In genomic region chr10:130212736-130213135, GRCh38 we compare ENCODE assay signal across 10 cellular contexts.
DNase-seq lines count a peak whose midpoint lies in the region; TF ChIP-seq lines count a peak whose summit lies in the region.
"Had no signal": no experiment of that assay in that cellular context is flagged by ENCODE, and none has a peak within 500 bp of the region (broad histone marks: within the 10 kb centered on the region; RNA-seq: fewer than 3 reads in every experiment).

No MANE protein-coding gene starts in this region.

- TF ChIP-seq POLR2A in testis (IDR thresholded peaks at IDR 0.05), result no peak

- no peaks in the 10 kb centered on the region for H3K9me3 ChIP-seq in testis
- H3K9me3 ChIP-seq: Caco-2 had no signal

- 9 to 31% methylated on average over 4 of the region's 4 CpGs for WGBS in testis, 2 donors

- H3K27me3 ChIP-seq in testis, result no peaks in the 10 kb centered on the region

- DNase-seq in LNCaP clone FGC (ENCODE audit: low read depth) (peak; percentile 69), left kidney (ENCODE audit: low read depth, low spot score) (peak; percentile 57), testis (no peak), nucleus accumbens (lab: John Stamatoyannopoulos, UW) (no peak), NCI-H1930 (lab: John Stamatoyannopoulos, UW) (no peak)
- DNase-seq: C1 segment of cervical spinal cord; Caco-2; CD4-positive, alpha-beta T cell; H9 had no signal

- H3K36me3 ChIP-seq in testis (ENCODE audit: low read depth, missing control alignments), result no peaks in the 10 kb centered on the region

- H3K4me1 ChIP-seq in testis, result no peaks in the 10 kb centered on the region
- H3K4me1 ChIP-seq: Caco-2 had no signal

- no peak overlapping the region for H3K4me3 ChIP-seq in LNCaP clone FGC (ENCODE audit: low read depth, low read length)
- peak overlapping the region; percentile 42 to 56 for H3K4me3 ChIP-seq in testis

- H3K27ac ChIP-seq in C4-2B (peak overlapping the region; percentile 67), testis (peak overlapping the region in 1 of 2 donors; percentile 5)

- intact Hi-C loops in testis (cut with DNase I; ENCODE audit: low total_unique reads), result no loop called here

- no peak for TF ChIP-seq CTCF in C4-2B (conservative IDR thresholded peaks at IDR 0.05)
- no peak for TF ChIP-seq CTCF in LNCaP clone FGC (IDR thresholded peaks at IDR 0.05; ENCODE audit: control insufficient read depth, extremely low read depth, insufficient read depth)
- no peak for TF ChIP-seq CTCF in testis (IDR thresholded peaks at IDR 0.05)

Comparison
In these comparisons a context has a peak if more than half of its experiments do, and no peak if none do; other contexts are left out.
1. DNase-seq: peak in LNCaP clone FGC (single experiment) and left kidney (single experiment); none in testis (single experiment), nucleus accumbens (0 of 56) and NCI-H1930 (0 of 2).